ENCODE assay signal across 9 cellular contexts in the genomic region with DNA sequence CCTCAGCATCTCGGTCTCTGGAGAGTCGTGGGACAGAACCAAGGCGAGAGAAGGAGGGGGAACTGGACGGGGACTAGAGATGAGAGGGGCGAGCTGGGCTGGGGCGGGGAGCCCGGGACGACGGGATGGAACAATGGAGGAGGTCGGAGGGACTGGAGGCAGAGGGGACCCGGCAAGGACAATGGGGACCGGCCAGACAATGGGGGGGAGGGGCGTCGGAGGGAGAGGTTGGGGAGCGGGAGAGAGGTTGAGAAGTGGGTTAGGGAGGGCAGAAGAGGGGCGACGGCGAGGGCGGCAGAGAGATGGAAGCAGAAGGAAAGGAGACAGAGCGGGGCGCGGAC. TPM values are rescaled to one million over a fixed set of nuclear protein-coding genes. Genes with fewer than 3 reads are reported as not detected.
DNase-seq lines count a peak whose midpoint lies in the region; ATAC-seq, FAIRE-seq and TF ChIP-seq lines count a peak whose summit lies in the region.
"Had no signal": no experiment of that assay in that cellular context is flagged by ENCODE, and none has a peak within 500 bp of the region (broad histone marks: within the 10 kb centered on the region; RNA-seq: fewer than 3 reads in every experiment).

No MANE protein-coding gene starts in this region.

- no peaks in the 10 kb centered on the region for H3K9me2 ChIP-seq in DOHH2 (replicated peaks; ENCODE audit: control insufficient read depth, low read length)

- H3K27me3 ChIP-seq in DOHH2 (ENCODE audit: control insufficient read depth, low read length) (peaks cover 67% of the 10 kb centered on the region), RWPE2 (ENCODE audit: insufficient read depth, poor library complexity, severe bottlenecking) (peaks cover 24% of the 10 kb centered on the region), esophagus muscularis mucosa (peaks cover 0 to 60% (median 13%) of the 10 kb centered on the region in 4 donors), pancreas (peaks cover 0 to 45% (median 5%) of the 10 kb centered on the region in 4 donors)

- no peaks in the 10 kb centered on the region for H4K20me1 ChIP-seq in DOHH2 (ENCODE audit: control insufficient read depth, insufficient read depth, low read depth, low read length)

- H3K4me1 ChIP-seq in DOHH2 (ENCODE audit: control insufficient read depth, low read length) (peaks cover 17% of the 10 kb centered on the region), RWPE2 (ENCODE audit: insufficient read depth, poor library complexity, severe bottlenecking) (no peaks in the 10 kb centered on the region), esophagus muscularis mucosa (peaks cover 29 to 41% (median 39%) of the 10 kb centered on the region in 4 donors), pancreas (peaks cover 0 to 20% (median 20%) of the 10 kb centered on the region in 3 donors)

- peak overlapping the region; percentile 72 for H3K4me3 ChIP-seq in DOHH2 (ENCODE audit: low read length)
- H3K4me3 ChIP-seq in RWPE2 (ENCODE audit: severe bottlenecking) = peak overlapping the region; percentile 60
- H3K4me3 ChIP-seq in esophagus muscularis mucosa = peak overlapping the region; percentile 58 to 67 (median 60)
- H3K4me3 ChIP-seq in pancreas = peak overlapping the region in 3 of 4 donors; percentile 11 to 47 (median 39)

- no peaks in the 10 kb centered on the region for H3K9me3 ChIP-seq in DOHH2 (ENCODE audit: control insufficient read depth, insufficient read depth, low read length)
- no peaks in the 10 kb centered on the region for H3K9me3 ChIP-seq in RWPE2 (ENCODE audit: severe bottlenecking)
- no peaks in the 10 kb centered on the region for H3K9me3 ChIP-seq in esophagus muscularis mucosa
- no peaks in the 10 kb centered on the region for H3K9me3 ChIP-seq in pancreas

- H3K4me2 ChIP-seq in DOHH2 (ENCODE audit: low read length) = peak overlapping the region; percentile 86

- DNase-seq in RWPE2 (ENCODE audit: low spot score) = no peak
- no peak for DNase-seq in esophagus muscularis mucosa (ENCODE audit: extremely low spot score)
- no peak for DNase-seq in pancreas
- no peak for DNase-seq in HEK293T (ENCODE audit: extremely low spot score)
- DNase-seq in NCI-H2196 treated with DMSO at 0.1 percent for 48 hours (lab: John Stamatoyannopoulos, UW; ENCODE audit: unreplicated experiment) = no peak
- DNase-seq in frontal cortex (ENCODE audit: low spot score in 2 of 2) = no peak

- intact Hi-C loops in esophagus muscularis mucosa (cut with DNase I) (loop anchor here (1.0 kb wide), 1 partner anchor 60 kb away; no protein-coding TSS in a partner anchor), pancreas (cut with DNase I) (no loop called here)

- TF ChIP-seq EP300 in esophagus muscularis mucosa (IDR thresholded peaks at IDR 0.05) = no peak

- WGBS in esophagus muscularis mucosa = under 1% methylated on average over 22 of the region's 22 CpGs
- 3 to 4% methylated on average over 21 to 22 of the region's 22 CpGs for WGBS in pancreas, 2 donors

- no peaks in the 10 kb centered on the region for H3F3A ChIP-seq in DOHH2 (ENCODE audit: control insufficient read depth, insufficient read depth)

- CTCF ChIA-PET in HEK293T (lab: Yijun Ruan, JAX) = interaction anchor here (1.1 to 2.5 kb wide), 7 partner anchors 8 to 61 kb away, joined by 3 to 17 read pairs (median 7); no protein-coding TSS in a partner anchor

- TF ChIP-seq CTCF in DOHH2 (IDR thresholded peaks at IDR 0.05; ENCODE audit: low read depth, low read length, poor library complexity, severe bottlenecking) = no peak
- TF ChIP-seq CTCF in RWPE2 (IDR thresholded peaks at IDR 0.05; ENCODE audit: poor library complexity, severe bottlenecking) = no peak
- no peak for TF ChIP-seq CTCF in esophagus muscularis mucosa (IDR thresholded peaks at IDR 0.05)
- no peak for TF ChIP-seq CTCF in pancreas (IDR thresholded peaks at IDR 0.05)

- H3K27ac ChIP-seq in DOHH2 (ENCODE audit: low read depth, low read length) (no peak overlapping the region), RWPE2 (ENCODE audit: poor library complexity, severe bottlenecking) (no peak overlapping the region), esophagus muscularis mucosa (replicated peaks in 1 of 4) (peak overlapping the region in 1 of 4 donors; percentile 51), pancreas (no peak overlapping the region)
- H3K27ac ChIP-seq: HL-60 had no signal

- ATAC-seq in RWPE2 (ENCODE audit: low read depth) (no peak; the same call in 2 of the 3 replicates), pancreas (no peak), HG02678 (IDR thresholded peaks at IDR 0.05; ENCODE audit: unreplicated experiment) (no peak)

- FAIRE-seq in pancreas (lab: Jason Lieb, UNC) (no peak), frontal cortex (lab: Jason Lieb, UNC) (no peak)

- POLR2A ChIA-PET in HEK293T (lab: Yijun Ruan, JAX) = interaction anchor here (0.5 kb wide), 1 partner anchor 11 kb away, joined by 3 read pairs; no protein-coding TSS in a partner anchor

- H3K36me3 ChIP-seq in DOHH2 (ENCODE audit: control insufficient read depth, low read length) = no peaks in the 10 kb centered on the region
- no peaks in the 10 kb centered on the region for H3K36me3 ChIP-seq in RWPE2 (ENCODE audit: low read depth)
- no peaks in the 10 kb centered on the region for H3K36me3 ChIP-seq in esophagus muscularis mucosa
- H3K36me3 ChIP-seq in pancreas = no peaks in the 10 kb centered on the region

- H3K79me2 ChIP-seq in DOHH2 (ENCODE audit: control insufficient read depth, low read length) = no peaks in the 10 kb centered on the region

- no peak for TF ChIP-seq POLR2A in esophagus muscularis mucosa (IDR thresholded peaks at IDR 0.05; ENCODE audit: low read depth)

TF ChIP-seq in HEK293T, 16 proteins besides CTCF, POLR2A, EP300 and RAD21:
- TF ChIP-seq LEF1 (IDR thresholded peaks at IDR 0.05; ENCODE audit: borderline replicate concordance) (no peak), NFRKB (IDR thresholded peaks at IDR 0.05) (no peak), HDGF (IDR thresholded peaks at IDR 0.05; ENCODE audit: borderline replicate concordance) (no peak), TARDBP (IDR thresholded peaks at IDR 0.05) (no peak), BHLHE40 (IDR thresholded peaks at IDR 0.05; ENCODE audit: borderline replicate concordance) (no peak), FOXM1 (IDR thresholded peaks at IDR 0.05; ENCODE audit: borderline replicate concordance) (no peak), SUZ12 (IDR thresholded peaks at IDR 0.05) (no peak), ZNF384 (IDR thresholded peaks at IDR 0.05) (no peak), L3MBTL2 (conservative IDR thresholded peaks at IDR 0.05) (no peak)
- TF ChIP-seq, protein P1, sequence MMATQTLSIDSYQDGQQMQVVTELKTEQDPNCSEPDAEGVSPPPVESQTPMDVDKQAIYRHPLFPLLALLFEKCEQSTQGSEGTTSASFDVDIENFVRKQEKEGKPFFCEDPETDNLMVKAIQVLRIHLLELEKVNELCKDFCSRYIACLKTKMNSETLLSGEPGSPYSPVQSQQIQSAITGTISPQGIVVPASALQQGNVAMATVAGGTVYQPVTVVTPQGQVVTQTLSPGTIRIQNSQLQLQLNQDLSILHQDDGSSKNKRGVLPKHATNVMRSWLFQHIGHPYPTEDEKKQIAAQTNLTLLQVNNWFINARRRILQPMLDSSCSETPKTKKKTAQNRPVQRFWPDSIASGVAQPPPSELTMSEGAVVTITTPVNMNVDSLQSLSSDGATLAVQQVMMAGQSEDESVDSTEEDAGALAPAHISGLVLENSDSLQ (IDR thresholded peaks at IDR 0.05) = no peak
TF ChIP-seq in HEK293T: peak in this region for 0.

RNA-seq across cellular contexts. Expression of a gene that starts 0.7 kb away (rescaled TPM):
- total RNA-seq in esophagus muscularis mucosa = 10 to 100 TPM; 12.9 to 31.6 (median 22.6) TPM
- 10 to 100 TPM in 1 of 6 donors, 1 to 10 TPM in 5; 1.1 to 19.0 (median 4.7) TPM for total RNA-seq in pancreas
- 1 to 10 TPM; 2.7 to 6.6 TPM for polyA plus RNA-seq in pancreas
- total RNA-seq in frontal cortex = 3.3 TPM
